8 cellular contexts compared by ENCODE assay signal in the genomic region with DNA sequence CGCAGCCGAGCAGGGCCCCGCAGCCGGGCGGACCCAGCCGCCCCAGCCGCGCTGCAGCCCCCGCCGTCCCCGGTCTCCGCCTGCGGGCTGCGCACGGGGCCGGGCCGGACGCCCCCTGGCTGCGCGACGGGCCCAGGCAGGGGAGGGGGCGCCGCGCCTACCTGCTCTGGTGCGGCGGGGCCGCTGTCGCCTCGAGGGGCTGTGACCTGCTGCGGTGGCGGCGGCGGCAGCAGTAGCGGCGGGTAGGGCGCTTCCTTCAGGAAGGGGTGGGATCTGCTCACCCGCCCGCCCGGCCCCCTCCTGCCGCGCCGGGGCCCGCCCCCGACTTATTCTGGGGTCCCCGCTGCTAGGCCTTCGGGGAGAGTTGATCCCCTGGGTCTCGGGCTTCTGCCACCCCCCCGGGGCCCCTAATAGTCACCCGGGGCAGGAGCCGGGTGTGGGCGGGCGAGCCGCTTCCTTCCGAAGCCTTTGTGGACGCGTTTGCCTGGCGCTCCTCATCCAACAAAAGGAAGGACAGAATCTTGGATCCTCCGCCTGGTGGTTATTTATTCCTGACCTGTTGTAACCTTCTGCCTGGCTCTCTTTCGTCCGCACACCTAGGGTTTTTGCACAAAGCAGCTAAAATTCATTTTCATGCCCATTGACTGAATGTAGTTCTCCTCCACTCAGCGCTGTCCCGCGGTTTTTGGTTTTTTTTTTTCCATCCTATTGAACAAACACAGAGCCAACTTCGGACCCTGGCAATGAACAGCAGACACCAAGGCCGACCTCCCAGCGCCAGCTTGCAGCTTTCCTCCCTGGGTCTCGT.
DNase-seq lines count a peak whose midpoint lies in the region; ATAC-seq and TF ChIP-seq lines count a peak whose summit lies in the region.

A gene (minus strand): TSS at position 244 of the 808 bp plus-strand sequence. CDS start 57,331 bp downstream, outside the sequence.

- no peak within 1 kb of the TSS for H3K27ac ChIP-seq in brain microvascular endothelial cell

- H3K27ac Mint-ChIP-seq in stimulated activated effector memory CD8-positive, alpha-beta T cell treated with anti-CD3 and anti-CD28 coated beads, Interleukin-12 subunit alpha, Interleukin-12 subunit beta, amount 100 ng/mL, for 72 hours = no peak within 1 kb of the TSS

- H3K36me3 Mint-ChIP-seq in stimulated activated effector memory CD8-positive, alpha-beta T cell treated with anti-CD3 and anti-CD28 coated beads, Interleukin-12 subunit alpha, Interleukin-12 subunit beta, amount 100 ng/mL, for 72 hours = no peaks in the 10 kb centered on the region

- no peaks in the 10 kb centered on the region for H3K27me3 ChIP-seq in brain microvascular endothelial cell (replicated peaks)

- peak; percentile 46 for DNase-seq in NCI-H82 (lab: John Stamatoyannopoulos, UW)
- no peak for DNase-seq in NCI-H82 treated with DMSO at 0.1 percent for 48 hours (lab: John Stamatoyannopoulos, UW; ENCODE audit: unreplicated experiment)
- DNase-seq in NCI-H1930 (lab: John Stamatoyannopoulos, UW) = peak; percentile 52 to 58
- no peak for DNase-seq in brain microvascular endothelial cell
- peak; percentile 84 for DNase-seq in islet precursor cell
- DNase-seq in stimulated activated effector memory CD8-positive, alpha-beta T cell treated with anti-CD3 and anti-CD28 coated beads, Interleukin-12 subunit alpha, Interleukin-12 subunit beta, amount 100 ng/mL, for 72 hours (ENCODE audit: low spot score in 2 of 2) = no peak
- no peak for DNase-seq in effector CD8-positive, alpha-beta T cell (lab: John Stamatoyannopoulos, UW)

- ATAC-seq in stimulated activated effector memory CD8-positive, alpha-beta T cell treated with anti-CD3 and anti-CD28 coated beads, Interleukin-12 subunit alpha, Interleukin-12 subunit beta, amount 100 ng/mL, for 72 hours = peak; percentile 39
- ATAC-seq in HG03521 (IDR thresholded peaks at IDR 0.05; ENCODE audit: unreplicated experiment) = no peak

- no peaks in the 10 kb centered on the region for H3K36me3 ChIP-seq in brain microvascular endothelial cell (replicated peaks)

- H3K9me3 Mint-ChIP-seq in stimulated activated effector memory CD8-positive, alpha-beta T cell treated with anti-CD3 and anti-CD28 coated beads, Interleukin-12 subunit alpha, Interleukin-12 subunit beta, amount 100 ng/mL, for 72 hours = no peaks in the 10 kb centered on the region

- in situ Hi-C loops in brain microvascular endothelial cell (cut with HindIII; ENCODE audit: low pct_ligation_motif_present, low sequenced_read_pairs) = no loop called here

- H3K4me3 ChIP-seq in brain microvascular endothelial cell (ENCODE audit: low read depth, low read length) = peak within 1 kb of the TSS; percentile 53

- H3K4me1 Mint-ChIP-seq in stimulated activated effector memory CD8-positive, alpha-beta T cell treated with anti-CD3 and anti-CD28 coated beads, Interleukin-12 subunit alpha, Interleukin-12 subunit beta, amount 100 ng/mL, for 72 hours = peaks cover 14% of the 10 kb centered on the region

- H3K4me3 Mint-ChIP-seq in stimulated activated effector memory CD8-positive, alpha-beta T cell treated with anti-CD3 and anti-CD28 coated beads, Interleukin-12 subunit alpha, Interleukin-12 subunit beta, amount 100 ng/mL, for 72 hours = peak within 1 kb of the TSS; percentile 65

- no peak for TF ChIP-seq CTCF in brain microvascular endothelial cell (IDR thresholded peaks at IDR 0.05; ENCODE audit: low read depth, low read length, missing control alignments)

Comparison
In these comparisons a context has a peak if more than half of its experiments do, and no peak if none do; other contexts are left out.
1. DNase-seq: peak in NCI-H82 (single experiment), NCI-H1930 (2 of 2) and islet precursor cell (single experiment); none in NCI-H82 treated with DMSO at 0.1 percent for 48 hours (single experiment), brain microvascular endothelial cell (single experiment), stimulated activated effector memory CD8-positive, alpha-beta T cell treated with anti-CD3 and anti-CD28 coated beads, Interleukin-12 subunit alpha, Interleukin-12 subunit beta, amount 100 ng/mL, for 72 hours (0 of 2) and effector CD8-positive, alpha-beta T cell (single experiment).